In genomic region chr3:41199866-41200668, GRCh38 we compare ENCODE assay signal across 8 cellular contexts. TPM values are rescaled to one million over a fixed set of nuclear protein-coding genes. Genes with fewer than 3 reads are reported as not detected.
A peak's percentile ranks its signal among the peaks of the same experiment; 100 is the strongest.
DNase-seq lines count a peak whose midpoint lies in the region; ATAC-seq and TF ChIP-seq lines count a peak whose summit lies in the region.

No MANE protein-coding gene starts in this region.

- peaks cover 22% of the 10 kb centered on the region; the same call in 1 of the 2 replicates for H4K20me1 ChIP-seq in KMS-11 (ENCODE audit: insufficient read depth)

- H3K4me1 Mint-ChIP-seq in endodermal cell: peaks cover 45% of the 10 kb centered on the region

- intact Hi-C loops in stomach (cut with DNase I; ENCODE audit: low total_unique reads): no loop called here

- H3K36me3 ChIP-seq in KMS-11 (ENCODE audit: insufficient read depth) (no peaks in the 10 kb centered on the region), endodermal cell (ENCODE audit: control insufficient read depth, insufficient read depth, low read length) (no peaks in the 10 kb centered on the region), stomach (no peaks in the 10 kb centered on the region)

- peak overlapping the region; percentile 89 for H3K9ac ChIP-seq in KMS-11
- peak overlapping the region; percentile 95 for H3K9ac ChIP-seq in endodermal cell (ENCODE audit: extremely low read depth, low read length, poor library complexity, severe bottlenecking)

- peak overlapping the region; percentile 89 for H3K4me3 Mint-ChIP-seq in endodermal cell

- peak; percentile 12 for ATAC-seq in GM19324 (IDR thresholded peaks at IDR 0.05; ENCODE audit: low FRiP score, unreplicated experiment)

- DNase-seq in AG10803 (ENCODE audit: low read depth) (peak; percentile 9), endodermal cell (peak; percentile 77), midbrain (lab: John Stamatoyannopoulos, UW) (peak; percentile 57), stomach (no peak), NCI-H2196 treated with DMSO at 0.1 percent for 48 hours (lab: John Stamatoyannopoulos, UW; ENCODE audit: unreplicated experiment) (no peak)
- peak; percentile 8 to 12 for DNase-seq in activated CD4-positive, alpha-beta T cell treated with anti-CD3 and anti-CD28 coated beads, Interleukin-2, amount 50 U/mL, for 4 hours

- no peaks in the 10 kb centered on the region for H3K9me3 ChIP-seq in endodermal cell (ENCODE audit: control insufficient read depth, low read length)
- H3K9me3 ChIP-seq in stomach: no peaks in the 10 kb centered on the region

- peaks cover 51% of the 10 kb centered on the region for H3K79me2 ChIP-seq in KMS-11 (ENCODE audit: insufficient read depth, low read depth)

- WGBS in endodermal cell (ENCODE audit: insufficient coverage in 1 of 2, insufficient read length in 1 of 2), 2 experiments: 0 to 3% methylated on average over 11 to 28 of the region's 40 CpGs
- 0 to 1% (median 0%) methylated on average over 24 to 40 of the region's 40 CpGs for WGBS in stomach, 5 donors

- H3K9me3 Mint-ChIP-seq in endodermal cell: no peaks in the 10 kb centered on the region

- no peak for TF ChIP-seq POLR2A in stomach (IDR thresholded peaks at IDR 0.05)

- no peak overlapping the region for H2AFZ ChIP-seq in KMS-11 (ENCODE audit: low read depth)

- H3K27ac ChIP-seq in KMS-11: peak overlapping the region; percentile 81
- peak overlapping the region; percentile 94 for H3K27ac ChIP-seq in endodermal cell (ENCODE audit: low read depth, low read length)
- H3K27ac ChIP-seq in stomach: peak overlapping the region; percentile 95 to 99 (median 96)

- H3K27me3 Mint-ChIP-seq in endodermal cell (ENCODE audit: insufficient read depth): no peaks in the 10 kb centered on the region

- H3K4me3 ChIP-seq in AG10803 (ENCODE audit: low read length) (peak overlapping the region; percentile 90), KMS-11 (IDR thresholded peaks at IDR 0.05; ENCODE audit: insufficient read depth, low read depth, low read length) (no peak overlapping the region), endodermal cell (ENCODE audit: low read length) (peak overlapping the region; percentile 94), stomach (peak overlapping the region; percentile 73 to 97 (median 87))

- peaks cover 34% of the 10 kb centered on the region for H3K4me1 ChIP-seq in KMS-11 (ENCODE audit: low read depth, poor library complexity, severe bottlenecking)
- peaks cover 16% of the 10 kb centered on the region for H3K4me1 ChIP-seq in endodermal cell (ENCODE audit: control insufficient read depth, insufficient read depth, low read length)
- H3K4me1 ChIP-seq in stomach: peaks cover 25 to 48% (median 46%) of the 10 kb centered on the region in 4 donors

- peaks cover 2% of the 10 kb centered on the region for H3K36me3 Mint-ChIP-seq in endodermal cell (ENCODE audit: low read depth)

- TF ChIP-seq EP300 in stomach (IDR thresholded peaks at IDR 0.05): no peak

- TF ChIP-seq CTCF in AG10803 (conservative IDR thresholded peaks at IDR 0.05; ENCODE audit: low read length): no peak
- no peak for TF ChIP-seq CTCF in KMS-11 (conservative IDR thresholded peaks at IDR 0.05; ENCODE audit: low read depth, low read length)
- no peak for TF ChIP-seq CTCF in endodermal cell (conservative IDR thresholded peaks at IDR 0.05)
- TF ChIP-seq CTCF in stomach (IDR thresholded peaks at IDR 0.05): no peak

- H3K27ac Mint-ChIP-seq in endodermal cell: peak overlapping the region; percentile 93

- H3K27me3 ChIP-seq in KMS-11 (ENCODE audit: insufficient read depth, low read depth): no peaks in the 10 kb centered on the region
- H3K27me3 ChIP-seq in endodermal cell (ENCODE audit: control insufficient read depth, insufficient read depth, low read length, poor library complexity, severe bottlenecking): no peaks in the 10 kb centered on the region
- no peaks in the 10 kb centered on the region for H3K27me3 ChIP-seq in stomach

- H3K4me2 ChIP-seq in KMS-11: peak overlapping the region; percentile 52

RNA-seq across cellular contexts. Expression of gene CTNNB1, which starts 0.8 kb away (rescaled TPM):
- 100 to 1,000 TPM; 420 to 534 TPM for total RNA-seq in endodermal cell
- polyA plus RNA-seq in endodermal cell (2013, experiment 1 of 2): 492 TPM
- 458 TPM for polyA plus RNA-seq in endodermal cell (2013, experiment 2 of 2)
- 100 to 1,000 TPM; 102 to 658 (median 340) TPM for total RNA-seq in stomach
- polyA plus RNA-seq in stomach: 100 to 1,000 TPM in 2 of 3 donors, 10 to 100 TPM in 1; 65.7 to 145 (median 139) TPM

Comparison
In these comparisons a context has a peak if more than half of its experiments do, and no peak if none do; other contexts are left out.
1. DNase-seq: peak in AG10803 (single experiment), activated CD4-positive, alpha-beta T cell treated with anti-CD3 and anti-CD28 coated beads, Interleukin-2, amount 50 U/mL, for 4 hours (2 of 2), endodermal cell (single experiment) and midbrain (single experiment); none in stomach (single experiment) and NCI-H2196 treated with DMSO at 0.1 percent for 48 hours (single experiment).
2. Peak in every context shown above with its lines, with median percentiles within 50 percentile points of each other: H3K27ac ChIP-seq.